Comparison of ENCODE assay signal across 17 cellular contexts in genomic region chr18:986071-986470, GRCh38.
A peak's percentile ranks its signal among the peaks of the same experiment; 100 is the strongest.
DNase-seq lines count a peak whose midpoint lies in the region; ATAC-seq, FAIRE-seq and TF ChIP-seq lines count a peak whose summit lies in the region.
"Had no signal": no experiment of that assay in that cellular context is flagged by ENCODE, and none has a peak within 500 bp of the region (broad histone marks: within the 10 kb centered on the region; RNA-seq: fewer than 3 reads in every experiment).

No MANE protein-coding gene starts in this region.

- TF ChIP-seq POLR2A in H1 (IDR thresholded peaks at IDR 0.05; ENCODE audit: control extremely low read depth in 1 of 2, low read depth in 2 of 2, low read length in 2 of 2) (no peak), ovary (IDR thresholded peaks at IDR 0.05) (no peak)

- TF ChIP-seq EP300 in H1 (IDR thresholded peaks at IDR 0.05; ENCODE audit: borderline replicate concordance in 1 of 2, low read depth in 2 of 2, low read length in 2 of 2) (no peak), ovary (IDR thresholded peaks at IDR 0.05) (no peak)

- intact Hi-C loops in left ventricle myocardium inferior (cut with micrococcal nuclease), result no loop called here
- intact Hi-C loops in Right ventricle myocardium inferior (cut with DNase I), result no loop called here
- intact Hi-C loops in ovary (cut with DNase I), result no loop called here
- intact Hi-C loops in ascending aorta (cut with DNase I), result no loop called here

- H4K20me1 ChIP-seq in H1 (replicated peaks in 1 of 2; ENCODE audit: control insufficient read depth in 1 of 2, insufficient read depth in 2 of 2, low read length in 2 of 2), result no peaks in the 10 kb centered on the region

- H4K5ac ChIP-seq in H1 (ENCODE audit: insufficient read length, low read depth, low read length), result peak overlapping the region; percentile 32

- DNase-seq in left ventricle myocardium inferior (no peak), Right ventricle myocardium inferior (ENCODE audit: missing footprints) (no peak), NCI-H460 (ENCODE audit: extremely low read depth, low read depth) (peak; percentile 38), H1 (ENCODE audit: low read depth in 1 of 2, low spot score in 2 of 2) (no peak), ovary (no peak), iPS-NIHi11 (ENCODE audit: low spot score) (no peak), ascending aorta (ENCODE audit: low spot score in 2 of 2) (no peak), RWPE1 (ENCODE audit: low spot score) (no peak)
- DNase-seq: activated naive CD4-positive, alpha-beta T cell treated with anti-CD3 and anti-CD28 coated beads, Interleukin-2, amount 10 ng/mL, durations not matched to agents 7 days and 5 days; body of pancreas; CD8-positive, alpha-beta T cell; GF-D8; hypothalamus; Kasumi-1 had no signal

- H3K27ac ChIP-seq in left ventricle myocardium inferior (replicated peaks) (peak overlapping the region; percentile 77), H1 (ENCODE audit: low read depth, low read length) (no peak overlapping the region; the same call in 1 of the 2 replicates), ovary (no peak overlapping the region), ascending aorta (peak overlapping the region in 1 of 2 donors; percentile 34), RWPE1 (no peak overlapping the region)
- H3K27ac ChIP-seq: A549, body of pancreas had no signal

- FAIRE-seq in H1 (lab: Jason Lieb, UNC), result no peak
- FAIRE-seq: A549, GM19239 had no signal

- ATAC-seq in Right ventricle myocardium inferior, result no peak
- ATAC-seq: A549; body of pancreas; CD8-positive, alpha-beta T cell; left lobe of liver had no signal

- H2AFZ ChIP-seq in H1 (ENCODE audit: low read length), result no peak overlapping the region; the same call in 1 of the 2 replicates

- H3K4ac ChIP-seq in H1 (replicated peaks; ENCODE audit: insufficient read length, low read depth, low read length), result peak overlapping the region; percentile 24

- no peak overlapping the region; the same call in 1 of the 2 replicates for H3K18ac ChIP-seq in H1 (ENCODE audit: extremely low read depth, low read length)

- H3K23ac ChIP-seq in H1 (ENCODE audit: insufficient read length), result no peak overlapping the region

- POLR2A ChIA-PET in H1 (lab: Charles Lee; ENCODE audit: partially characterized antibody), result interaction anchor here (0.6 kb wide), 2 partner anchors 139 to 303 kb away, joined by 3 read pairs; no protein-coding TSS in a partner anchor
- POLR2A ChIA-PET in RWPE1 (lab: Yijun Ruan, JAX; ENCODE audit: low non-redundant PET), result no interaction called here

- H4K91ac ChIP-seq in H1 (replicated peaks; ENCODE audit: insufficient read length, low read length), result peak overlapping the region; percentile 29

- peak overlapping the region; percentile 72 for H2BK120ac ChIP-seq in H1 (replicated peaks; ENCODE audit: low read depth, low read length)

- H3K36me3 ChIP-seq in left ventricle myocardium inferior (no peaks in the 10 kb centered on the region), H1 (ENCODE audit: control insufficient read depth in 2 of 4, insufficient read depth in 4 of 4, low read length in 3 of 4) (no peaks in the 10 kb centered on the region), ovary (no peaks in the 10 kb centered on the region), ascending aorta (no peaks in the 10 kb centered on the region)

- no peak overlapping the region for H2BK15ac ChIP-seq in H1 (ENCODE audit: low read length)

- no peak for TF ChIP-seq CTCF in left ventricle myocardium inferior (IDR thresholded peaks at IDR 0.05; ENCODE audit: borderline replicate concordance)
- TF ChIP-seq CTCF in H1 (IDR thresholded peaks at IDR 0.05; ENCODE audit: control extremely low read depth in 1 of 3, insufficient read depth in 1 of 3, low read depth in 1 of 3, low read length in 3 of 3), result no peak
- no peak for TF ChIP-seq CTCF in ovary (IDR thresholded peaks at IDR 0.05)
- no peak for TF ChIP-seq CTCF in ascending aorta (IDR thresholded peaks at IDR 0.05)
- no peak for TF ChIP-seq CTCF in RWPE1 (conservative IDR thresholded peaks at IDR 0.05; ENCODE audit: low read depth)

- peaks cover 7 to 32% of the 10 kb centered on the region in 2 experiments; a peak in 2 of 4 replicates for H3K79me2 ChIP-seq in H1 (ENCODE audit: control insufficient read depth in 1 of 2, insufficient read depth in 2 of 2, low read length in 2 of 2)

- no peak overlapping the region for H3K56ac ChIP-seq in H1 (replicated peaks; ENCODE audit: insufficient read length, low read depth, low read length)

- H3K23me2 ChIP-seq in H1 (ENCODE audit: low read depth, low read length), result no peaks in the 10 kb centered on the region

- 0 out of 2 replicates have a peak overlapping the region, but pooled peaks have one; percentile 13 for H2BK12ac ChIP-seq in H1 (ENCODE audit: low read depth, low read length)

- 0 out of 2 replicates have a peak overlapping the region, but pooled peaks have one; percentile 9 for H4K8ac ChIP-seq in H1 (ENCODE audit: extremely low read depth, insufficient read depth, low read length)

- H3K27me3 ChIP-seq in left ventricle myocardium inferior (ENCODE audit: low read depth), result no peaks in the 10 kb centered on the region
- no peaks in the 10 kb centered on the region for H3K27me3 ChIP-seq in H1 (replicated peaks in 1 of 4; ENCODE audit: control insufficient read depth in 3 of 4, extremely low read depth in 1 of 4, insufficient read depth in 3 of 4, low read length in 3 of 4)
- H3K27me3 ChIP-seq in ovary, result no peaks in the 10 kb centered on the region
- no peaks in the 10 kb centered on the region for H3K27me3 ChIP-seq in ascending aorta
- H3K27me3 ChIP-seq: body of pancreas had no signal

- H3K4me2 ChIP-seq in H1 (ENCODE audit: insufficient read depth in 1 of 2, low read depth in 2 of 2, low read length in 2 of 2), result peak overlapping the region in 1 of 2 experiments; percentile 67; a peak in 1 of 4 replicates
- H3K4me2 ChIP-seq: A549 had no signal

- H2BK5ac ChIP-seq in H1 (ENCODE audit: low read depth, low read length), result no peak overlapping the region

- WGBS in H1 (ENCODE audit: extremely low coverage in 1 of 2, insufficient coverage in 1 of 2, insufficient read length in 1 of 2, insufficient replicate concordance in 2 of 2, low coverage in 1 of 2, low lambda C conversion rate in 2 of 2, missing lambda C conversion rate in 1 of 2), 2 experiments, result 89% methylated on average over 3 of the region's 3 CpGs; no CpG with 5 or more reads in 1 of the 2 experiments
- 75 to 76% (median 75%) methylated on average over 3 of the region's 3 CpGs for WGBS in ovary, 3 donors

- H3K79me1 ChIP-seq in H1 (ENCODE audit: low read depth, low read length), result peaks cover 7% of the 10 kb centered on the region; the same call in 1 of the 2 replicates

- H3K9ac ChIP-seq in H1 (replicated peaks in 1 of 4; ENCODE audit: extremely low read depth in 1 of 4, low read depth in 3 of 4, low read length in 3 of 4), result peak overlapping the region in 1 of 4 experiments; percentile 35; a peak in 2 of 7 replicates

- no peak overlapping the region for H3K14ac ChIP-seq in H1 (ENCODE audit: insufficient read length)

- TF ChIP-seq RAD21 in H1 (IDR thresholded peaks at IDR 0.05 in 1 of 2, conservative IDR thresholded peaks at IDR 0.05 in 1 of 2; ENCODE audit: low read depth in 2 of 2, low read length in 2 of 2), result no peak

- H3K4me3 ChIP-seq in left ventricle myocardium inferior, result no peak overlapping the region
- no peak overlapping the region for H3K4me3 ChIP-seq in H1 (ENCODE audit: extremely low read depth in 1 of 4, insufficient read depth in 2 of 4, low read depth in 3 of 4, low read length in 4 of 4)
- H3K4me3 ChIP-seq in ovary, result no peak overlapping the region
- H3K4me3 ChIP-seq in ascending aorta, result no peak overlapping the region
- H3K4me3 ChIP-seq: A549, body of pancreas had no signal

- no peak overlapping the region for H2AK5ac ChIP-seq in H1 (ENCODE audit: low read depth, low read length)

- H3K9me3 ChIP-seq in left ventricle myocardium inferior (replicated peaks) (peaks cover 2% of the 10 kb centered on the region), H1 (ENCODE audit: insufficient read depth in 2 of 2, low read depth in 1 of 2, low read length in 1 of 2) (no peaks in the 10 kb centered on the region), ovary (no peaks in the 10 kb centered on the region), ascending aorta (no peaks in the 10 kb centered on the region)
- H3K9me3 ChIP-seq: A549, body of pancreas had no signal

- peak overlapping the region; percentile 51; the same call in 1 of the 2 replicates for H2BK20ac ChIP-seq in H1 (ENCODE audit: low read length)

- H3K4me1 ChIP-seq in left ventricle myocardium inferior (peaks cover 43% of the 10 kb centered on the region), H1 (replicated peaks in 1 of 4; ENCODE audit: control insufficient read depth in 3 of 4, insufficient read depth in 4 of 4, low read length in 3 of 4) (peaks cover 4 to 20% (median 7%) of the 10 kb centered on the region in 4 experiments), ovary (ENCODE audit: insufficient read depth) (no peaks in the 10 kb centered on the region), ascending aorta (peaks cover 6 to 10% of the 10 kb centered on the region in 2 donors)
- H3K4me1 ChIP-seq: A549, body of pancreas had no signal

- CTCF ChIA-PET in H1 (lab: Charles Lee; ENCODE audit: partially characterized antibody) (no interaction called here), RWPE1 (lab: Yijun Ruan, JAX) (no interaction called here)

TF ChIP-seq in H1, 55 proteins besides CTCF, POLR2A, EP300 and RAD21:
- TF ChIP-seq CHD1 (IDR thresholded peaks at IDR 0.05; ENCODE audit: low read depth, low read length), result no peak
- no peak for TF ChIP-seq CBX8 (IDR thresholded peaks at IDR 0.05; ENCODE audit: borderline replicate concordance, low read depth, low read length)
- no peak for TF ChIP-seq TCF12 (IDR thresholded peaks at IDR 0.05; ENCODE audit: low read depth, low read length)
- TF ChIP-seq NRF1 (IDR thresholded peaks at IDR 0.05; ENCODE audit: low read depth, low read length), result no peak
- TF ChIP-seq POLR2AphosphoS5 (IDR thresholded peaks at IDR 0.05; ENCODE audit: low read depth, low read length), result no peak
- no peak for TF ChIP-seq SAP30 (IDR thresholded peaks at IDR 0.05; ENCODE audit: insufficient read depth, insufficient replicate concordance, low read length)
